In the genomic region with DNA sequence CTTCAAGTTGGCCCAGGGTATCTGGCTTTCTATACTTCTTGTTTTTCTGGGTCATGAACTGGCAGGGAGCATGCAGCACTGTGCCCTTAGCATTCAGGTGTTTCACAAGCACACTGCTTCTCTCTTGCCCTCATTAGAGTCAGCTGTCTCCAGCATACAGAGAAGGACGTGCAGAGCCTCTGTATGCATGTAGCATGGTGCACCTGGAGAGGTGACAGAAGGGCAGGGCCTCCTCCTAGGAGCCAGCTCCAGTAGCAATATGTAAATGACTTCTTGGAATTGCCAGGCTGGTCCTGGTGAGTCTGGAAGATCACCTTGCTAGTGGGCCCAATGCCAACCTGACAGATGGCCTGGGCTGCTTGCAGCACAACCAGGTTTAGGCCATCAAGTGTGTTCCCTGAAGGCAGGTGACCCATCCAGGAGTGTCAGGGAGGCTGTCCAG, we compare ENCODE assay signal across 11 cellular contexts. TPM values are rescaled to one million over a fixed set of nuclear protein-coding genes. Genes with fewer than 3 reads are reported as not detected.
DNase-seq lines count a peak whose midpoint lies in the region; ATAC-seq, FAIRE-seq and TF ChIP-seq lines count a peak whose summit lies in the region.
"Had no signal": no experiment of that assay in that cellular context is flagged by ENCODE, and none has a peak within 500 bp of the region (broad histone marks: within the 10 kb centered on the region; RNA-seq: fewer than 3 reads in every experiment).

No MANE protein-coding gene starts in this region.

- H3K79me2 ChIP-seq in HepG2 (ENCODE audit: insufficient read depth, low read length): no peaks in the 10 kb centered on the region

- H3K27ac ChIP-seq in upper lobe of left lung (peak overlapping the region in 2 of 4 donors; percentile 49 to 69), HepG2 (ENCODE audit: extremely low read length, insufficient read depth, low read length) (no peak overlapping the region)

- FAIRE-seq in HepG2 (lab: Jason Lieb, UNC): no peak

- POLR2A ChIA-PET in HepG2 (lab: Yijun Ruan, JAX): no interaction called here

- no TSS peak for BruUV-seq in HepG2 (replicated peaks; lab: Mats Ljungman, UMichigan)

- TF ChIP-seq RAD21 in HepG2 (CRISPR knock-in tag; IDR thresholded peaks at IDR 0.05): no peak

- no peak overlapping the region for H3K4me3 ChIP-seq in upper lobe of left lung
- no peak overlapping the region for H3K4me3 ChIP-seq in HepG2 (replicated peaks in 1 of 3; ENCODE audit: insufficient read depth in 1 of 3, low read depth in 2 of 3, low read length in 3 of 3)
- H3K4me3 ChIP-seq: MG63 had no signal

- no peak for DNase-seq in activated naive CD8-positive, alpha-beta T cell treated with anti-CD3 and anti-CD28 coated beads, Interleukin-2, amount 50 U/mL, for 24 hours
- DNase-seq in NCI-H524 (lab: John Stamatoyannopoulos, UW): peak; percentile 85 to 95
- peak in 1 of 2 donors; percentile 77 for DNase-seq in upper lobe of left lung
- no peak for DNase-seq in stimulated activated CD4-positive, alpha-beta T cell treated with anti-CD3 and anti-CD28 coated beads, Interleukin-12 subunit alpha, Interleukin-12 subunit beta, amount 100 ng/mL, for 4 hours
- DNase-seq in activated gamma-delta T cell treated with Interleukin-2 at 50 U/mL for 16 hours: no peak
- DNase-seq in HepG2 (ENCODE audit: low spot score): no peak
- DNase-seq: activated CD8-positive, alpha-beta memory T cell treated with anti-CD3 and anti-CD28 coated beads, Interleukin-2, amount 50 U/mL, for 48 hours; MG63 had no signal

- no peak for TF ChIP-seq CTCF in upper lobe of left lung (IDR thresholded peaks at IDR 0.05)
- TF ChIP-seq CTCF in HepG2 (CRISPR knock-in tag; IDR thresholded peaks at IDR 0.05): no peak

- H3K4me2 ChIP-seq in HepG2 (ENCODE audit: low read depth, low read length): no peak overlapping the region

- no peaks in the 10 kb centered on the region for H3K36me3 ChIP-seq in upper lobe of left lung
- no peaks in the 10 kb centered on the region for H3K36me3 ChIP-seq in HepG2 (replicated peaks in 1 of 2; ENCODE audit: control insufficient read depth in 1 of 2, insufficient read depth in 2 of 2, low read length in 2 of 2)
- H3K36me3 ChIP-seq: MG63 had no signal

- H3K9me3 ChIP-seq in upper lobe of left lung (no peaks in the 10 kb centered on the region), HepG2 (ENCODE audit: low read length) (no peaks in the 10 kb centered on the region)
- H3K9me3 ChIP-seq: MG63 had no signal

- no peak overlapping the region for H2AFZ ChIP-seq in HepG2 (ENCODE audit: low read length)

- CTCF ChIA-PET in HepG2 (lab: Yijun Ruan, JAX; ENCODE audit: low intra/inter-chr PET ratio, low total read pairs): no interaction called here

- no peak for TF ChIP-seq EP300 in upper lobe of left lung (IDR thresholded peaks at IDR 0.05)
- no peak for TF ChIP-seq EP300 in HepG2 (IDR thresholded peaks at IDR 0.05; ENCODE audit: low read depth in 2 of 2, low read length in 2 of 2)
- TF ChIP-seq EP300 in HepG2 (CRISPR knock-in tag; IDR thresholded peaks at IDR 0.05; ENCODE audit: borderline replicate concordance): no peak

- no peak for ATAC-seq in activated naive CD8-positive, alpha-beta T cell treated with anti-CD3 and anti-CD28 coated beads, Interleukin-2, amount 50 U/mL, for 24 hours
- ATAC-seq in esophagus mucosa: peak; percentile 84
- ATAC-seq in upper lobe of left lung (ENCODE audit: low FRiP score in 2 of 2): peak; percentile 18 to 76
- ATAC-seq in HepG2: no peak

- peaks cover 3 to 18% (median 8%) of the 10 kb centered on the region in 4 donors for H3K4me1 ChIP-seq in upper lobe of left lung
- no peaks in the 10 kb centered on the region for H3K4me1 ChIP-seq in HepG2 (ENCODE audit: insufficient read depth, low read length)

- no peaks in the 10 kb centered on the region for H4K20me1 ChIP-seq in HepG2 (ENCODE audit: insufficient read depth, low read length)

- intact Hi-C loops in HepG2 (cut with micrococcal nuclease; ENCODE audit: unreplicated experiment): no loop called here

- no peak overlapping the region for H3K9ac ChIP-seq in HepG2 (ENCODE audit: insufficient read depth, low read depth, low read length)

- in situ Hi-C loops in HepG2 (cut with HindIII; ENCODE audit: extremely low pct_ligation_motif_present, low pct_unique_long_range_greater_than_20kb): no loop called here

- 40 to 55% methylated on average over 1 of the region's 1 CpG for WGBS in upper lobe of left lung, 2 donors
- WGBS in HepG2 (ENCODE audit: low lambda C conversion rate): 0% methylated on average over 1 of the region's 1 CpG

- H3K27ac Mint-ChIP-seq in activated naive CD8-positive, alpha-beta T cell: peak overlapping the region; percentile 34
- no peak overlapping the region for H3K27ac Mint-ChIP-seq in activated naive CD8-positive, alpha-beta T cell treated with anti-CD3 and anti-CD28 coated beads, Interleukin-2, amount 50 U/mL, for 24 hours
- H3K27ac Mint-ChIP-seq: B cell had no signal

- no peaks in the 10 kb centered on the region for H3K36me3 Mint-ChIP-seq in activated naive CD8-positive, alpha-beta T cell
- H3K36me3 Mint-ChIP-seq in activated naive CD8-positive, alpha-beta T cell treated with anti-CD3 and anti-CD28 coated beads, Interleukin-2, amount 50 U/mL, for 24 hours (ENCODE audit: low read depth): no peaks in the 10 kb centered on the region

- H3K4me3 Mint-ChIP-seq in activated naive CD8-positive, alpha-beta T cell: no peak overlapping the region
- H3K4me3 Mint-ChIP-seq in activated naive CD8-positive, alpha-beta T cell treated with anti-CD3 and anti-CD28 coated beads, Interleukin-2, amount 50 U/mL, for 24 hours: no peak overlapping the region
- H3K4me3 Mint-ChIP-seq: B cell had no signal

- H3K27me3 Mint-ChIP-seq in activated naive CD8-positive, alpha-beta T cell: peaks cover 1% of the 10 kb centered on the region
- peaks cover 25% of the 10 kb centered on the region for H3K27me3 Mint-ChIP-seq in activated naive CD8-positive, alpha-beta T cell treated with anti-CD3 and anti-CD28 coated beads, Interleukin-2, amount 50 U/mL, for 24 hours
- H3K27me3 Mint-ChIP-seq: B cell had no signal

- peaks cover 28% of the 10 kb centered on the region for H3K4me1 Mint-ChIP-seq in activated naive CD8-positive, alpha-beta T cell (ENCODE audit: low read depth)
- H3K4me1 Mint-ChIP-seq in activated naive CD8-positive, alpha-beta T cell treated with anti-CD3 and anti-CD28 coated beads, Interleukin-2, amount 50 U/mL, for 24 hours: peaks cover 42% of the 10 kb centered on the region

- no peaks in the 10 kb centered on the region for H3K9me3 Mint-ChIP-seq in activated naive CD8-positive, alpha-beta T cell (ENCODE audit: low read depth)
- H3K9me3 Mint-ChIP-seq in activated naive CD8-positive, alpha-beta T cell treated with anti-CD3 and anti-CD28 coated beads, Interleukin-2, amount 50 U/mL, for 24 hours: no peaks in the 10 kb centered on the region

- H3K27me3 ChIP-seq in upper lobe of left lung (no peaks in the 10 kb centered on the region), HepG2 (ENCODE audit: control insufficient read depth in 1 of 2, insufficient read depth in 2 of 2, low read length in 2 of 2) (peaks cover 1 to 4% of the 10 kb centered on the region in 2 experiments; a peak in 2 of 5 replicates)

- TF ChIP-seq POLR2A in upper lobe of left lung (IDR thresholded peaks at IDR 0.05): no peak
- TF ChIP-seq POLR2A in HepG2 (IDR thresholded peaks at IDR 0.05; ENCODE audit: insufficient read depth in 1 of 2, low read depth in 2 of 2, low read length in 2 of 2): no peak

TF ChIP-seq in HepG2, 621 proteins besides CTCF, POLR2A, EP300 and RAD21 (continues in another document):
- no peak for TF ChIP-seq CREM (IDR thresholded peaks at IDR 0.05)
- no peak for TF ChIP-seq CREM (CRISPR knock-in tag; IDR thresholded peaks at IDR 0.05)
- no peak for TF ChIP-seq GATA4 (IDR thresholded peaks at IDR 0.05; ENCODE audit: borderline replicate concordance, low read depth)
- TF ChIP-seq, protein P1, sequence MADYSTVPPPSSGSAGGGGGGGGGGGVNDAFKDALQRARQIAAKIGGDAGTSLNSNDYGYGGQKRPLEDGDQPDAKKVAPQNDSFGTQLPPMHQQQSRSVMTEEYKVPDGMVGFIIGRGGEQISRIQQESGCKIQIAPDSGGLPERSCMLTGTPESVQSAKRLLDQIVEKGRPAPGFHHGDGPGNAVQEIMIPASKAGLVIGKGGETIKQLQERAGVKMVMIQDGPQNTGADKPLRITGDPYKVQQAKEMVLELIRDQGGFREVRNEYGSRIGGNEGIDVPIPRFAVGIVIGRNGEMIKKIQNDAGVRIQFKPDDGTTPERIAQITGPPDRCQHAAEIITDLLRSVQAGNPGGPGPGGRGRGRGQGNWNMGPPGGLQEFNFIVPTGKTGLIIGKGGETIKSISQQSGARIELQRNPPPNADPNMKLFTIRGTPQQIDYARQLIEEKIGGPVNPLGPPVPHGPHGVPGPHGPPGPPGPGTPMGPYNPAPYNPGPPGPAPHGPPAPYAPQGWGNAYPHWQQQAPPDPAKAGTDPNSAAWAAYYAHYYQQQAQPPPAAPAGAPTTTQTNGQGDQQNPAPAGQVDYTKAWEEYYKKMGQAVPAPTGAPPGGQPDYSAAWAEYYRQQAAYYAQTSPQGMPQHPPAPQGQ (CRISPR knock-in tag; IDR thresholded peaks at IDR 0.05; ENCODE audit: borderline replicate concordance): no peak

RNA-seq across cellular contexts. Expression of a gene that starts 44.8 kb away (rescaled TPM):
- total RNA-seq in esophagus mucosa (33.9 TPM), upper lobe of left lung (100 to 1,000 TPM in 4 of 6 donors, 10 to 100 TPM in 2; 50.3 to 131 (median 114) TPM), HepG2 (2016; rRNA removed; fragmentation: Illumina TruSeq; extraction: Trizol) (35.4 and 37.6 TPM in 2 replicates)
- total RNA-seq in HepG2 (2016; cell fraction: cytosol; rRNA removed; fragmentation: Illumina TruSeq; extraction: Trizol; ENCODE audit: low read depth): 11.5 and 11.9 TPM in 2 replicates
- 34.9 and 36.4 TPM in 2 replicates for total RNA-seq in HepG2 (2016; cell fraction: insoluble cytoplasmic fraction; rRNA removed; fragmentation: Illumina TruSeq; extraction: Trizol)
- total RNA-seq in HepG2 (2016; cell fraction: membrane; rRNA removed; fragmentation: Illumina TruSeq; extraction: Trizol): 25.8 and 32.2 TPM in 2 replicates
- total RNA-seq in HepG2 (2016; cell fraction: nucleus; rRNA removed; fragmentation: Illumina TruSeq; extraction: Trizol): 56.8 and 65.6 TPM in 2 replicates
- 29.0 and 32.4 TPM in 2 replicates for polyA plus RNA-seq in HepG2 (2011; rRNA removed)
- polyA plus RNA-seq in HepG2 (2011; cell fraction: cytosol; rRNA removed): 16.1 and 27.6 TPM in 2 replicates
- 23.3 and 32.3 TPM in 2 replicates for polyA plus RNA-seq in HepG2 (2011; cell fraction: nucleus; rRNA removed)
- polyA plus RNA-seq in HepG2 (2012): 30.6 and 32.0 TPM in 2 replicates
- polyA plus RNA-seq in HepG2 (2016; cell fraction: cytosol; fragmentation: Illumina TruSeq; extraction: Trizol; ENCODE audit: low read depth): 6.5 and 6.7 TPM in 2 replicates
- 33.2 and 33.9 TPM in 2 replicates for polyA plus RNA-seq in HepG2 (2016; cell fraction: insoluble cytoplasmic fraction; fragmentation: Illumina TruSeq; extraction: Trizol; ENCODE audit: low read depth)
- polyA plus RNA-seq in HepG2 (2016; cell fraction: membrane; fragmentation: Illumina TruSeq; extraction: Trizol; ENCODE audit: low read depth): 16.0 and 16.9 TPM in 2 replicates
- polyA plus RNA-seq in HepG2 (2016; cell fraction: nucleus; fragmentation: Illumina TruSeq; extraction: Trizol; ENCODE audit: insufficient read depth, low read depth): 56.2 and 67.8 TPM in 2 replicates
- polyA minus RNA-seq in HepG2 (2011; rRNA and poly(A)+ RNA removed; ENCODE audit: low replicate concordance): 30.6 and 40.4 TPM in 2 replicates
- polyA minus RNA-seq in HepG2 (2011; cell fraction: cytosol; rRNA and poly(A)+ RNA removed): 30.3 and 32.8 TPM in 2 replicates
- polyA minus RNA-seq in HepG2 (2011; cell fraction: nucleus; rRNA and poly(A)+ RNA removed): 73.3 and 81.3 TPM in 2 replicates

Comparison
In these comparisons a context has a peak if more than half of its experiments do, and no peak if none do; other contexts are left out.
1. ATAC-seq: peak in esophagus mucosa (single experiment) and upper lobe of left lung (2 of 2); none in activated naive CD8-positive, alpha-beta T cell treated with anti-CD3 and anti-CD28 coated beads, Interleukin-2, amount 50 U/mL, for 24 hours (single experiment) and HepG2 (single experiment).
2. DNase-seq: peak in NCI-H524 (2 of 2); none in activated naive CD8-positive, alpha-beta T cell treated with anti-CD3 and anti-CD28 coated beads, Interleukin-2, amount 50 U/mL, for 24 hours (single experiment), stimulated activated CD4-positive, alpha-beta T cell treated with anti-CD3 and anti-CD28 coated beads, Interleukin-12 subunit alpha, Interleukin-12 subunit beta, amount 100 ng/mL, for 4 hours (single experiment), activated gamma-delta T cell treated with Interleukin-2 at 50 U/mL for 16 hours (single experiment) and HepG2 (single experiment).